ENCODE assay signal across 12 cellular contexts in genomic region chr6:170147056-170147787, GRCh38.
DNase-seq lines count a peak whose midpoint lies in the region; ATAC-seq, FAIRE-seq and TF ChIP-seq lines count a peak whose summit lies in the region.
"Had no signal": no experiment of that assay in that cellular context is flagged by ENCODE, and none has a peak within 500 bp of the region (broad histone marks: within the 10 kb centered on the region; RNA-seq: fewer than 3 reads in every experiment).

No MANE protein-coding gene starts in this region.

- peak; percentile 12 for ATAC-seq in HG03108 (IDR thresholded peaks at IDR 0.05; ENCODE audit: unreplicated experiment)
- peak in 1 of 2 donors; percentile 0 for ATAC-seq in natural killer cell treated with Interleukin-12 subunit alpha and Interleukin-12 subunit beta and Interleukin-15 and Interleukin-18, amount 100 ng/mL, for 72 hours

- peaks cover 12 to 14% of the 10 kb centered on the region in 2 donors for H3K27me3 Mint-ChIP-seq in natural killer cell treated with Interleukin-12 subunit alpha and Interleukin-12 subunit beta and Interleukin-15 and Interleukin-18, amount 100 ng/mL, for 72 hours

- H3K27ac ChIP-seq in ascending aorta = no peak overlapping the region

- peaks cover 52 to 62% of the 10 kb centered on the region in 2 donors for H3K4me1 Mint-ChIP-seq in natural killer cell treated with Interleukin-12 subunit alpha and Interleukin-12 subunit beta and Interleukin-15 and Interleukin-18, amount 100 ng/mL, for 72 hours (ENCODE audit: low read depth in 2 of 2)

- FAIRE-seq in bronchial epithelial cell (lab: Jason Lieb, UNC) = peak; percentile 72

- DNase-seq in BE2C (peak; percentile 7), bronchial epithelial cell (ENCODE audit: low read depth) (peak; percentile 43), KG1 (lab: John Stamatoyannopoulos, UW) (no peak), ascending aorta (ENCODE audit: low spot score in 2 of 2) (no peak)
- peak; percentile 60 for DNase-seq in natural killer cell treated with Interleukin-12 subunit alpha and Interleukin-12 subunit beta and Interleukin-15 and Interleukin-18, amount 100 ng/mL, for 72 hours (ENCODE audit: low spot score)
- DNase-seq in activated effector memory CD4-positive, alpha-beta T cell treated with Interleukin-2 at 50 U/mL for 16 hours = no peak
- no peak for DNase-seq in stimulated activated CD4-positive, alpha-beta T cell treated with anti-CD3 and anti-CD28 coated beads, Interleukin-2, amount 100 ng/mL, for 24 hours
- DNase-seq: dermis blood vessel endothelial cell, NCI-H2107, nucleus accumbens had no signal

- peaks cover 10% of the 10 kb centered on the region for H3K36me3 Mint-ChIP-seq in natural killer cell treated with Interleukin-12 subunit alpha and Interleukin-12 subunit beta and Interleukin-15 and Interleukin-18, amount 100 ng/mL, for 72 hours

- H3K36me3 ChIP-seq in BE2C = no peaks in the 10 kb centered on the region
- H3K36me3 ChIP-seq in bronchial epithelial cell (ENCODE audit: control insufficient read depth, insufficient read depth, low read length) = no peaks in the 10 kb centered on the region
- no peaks in the 10 kb centered on the region for H3K36me3 ChIP-seq in ascending aorta

- intact Hi-C loops in ascending aorta (cut with DNase I) = no loop called here

- H3K9me3 ChIP-seq in BE2C (no peaks in the 10 kb centered on the region), ascending aorta (no peaks in the 10 kb centered on the region)

- peaks cover 7% of the 10 kb centered on the region for H3K9me3 Mint-ChIP-seq in natural killer cell treated with Interleukin-12 subunit alpha and Interleukin-12 subunit beta and Interleukin-15 and Interleukin-18, amount 100 ng/mL, for 72 hours

- H3K27ac Mint-ChIP-seq in natural killer cell treated with Interleukin-12 subunit alpha and Interleukin-12 subunit beta and Interleukin-15 and Interleukin-18, amount 100 ng/mL, for 72 hours = peak overlapping the region; percentile 78 to 90
- H3K27ac Mint-ChIP-seq: H9 had no signal

- H3K4me3 Mint-ChIP-seq in natural killer cell treated with Interleukin-12 subunit alpha and Interleukin-12 subunit beta and Interleukin-15 and Interleukin-18, amount 100 ng/mL, for 72 hours = peak overlapping the region; percentile 88
- H3K4me3 Mint-ChIP-seq: H9 had no signal

- peaks cover under 1% of the 10 kb centered on the region; the same call in 1 of the 2 replicates for H3K4me1 ChIP-seq in BE2C
- H3K4me1 ChIP-seq in ascending aorta = no peaks in the 10 kb centered on the region

- H3K27me3 ChIP-seq in BE2C = no peaks in the 10 kb centered on the region
- peaks cover 6% of the 10 kb centered on the region for H3K27me3 ChIP-seq in bronchial epithelial cell (ENCODE audit: control insufficient read depth, insufficient read depth, low read length)
- H3K27me3 ChIP-seq in ascending aorta = no peaks in the 10 kb centered on the region

- H3K4me3 ChIP-seq in BE2C (ENCODE audit: low read depth, low read length) (no peak overlapping the region), bronchial epithelial cell (ENCODE audit: low read depth, low read length) (no peak overlapping the region), ascending aorta (peak overlapping the region in 1 of 2 donors; percentile 10)

- TF ChIP-seq CTCF in BE2C (IDR thresholded peaks at IDR 0.05; ENCODE audit: low read depth, low read length) = no peak
- TF ChIP-seq CTCF in bronchial epithelial cell (IDR thresholded peaks at IDR 0.05; ENCODE audit: insufficient read depth, low read length, severe bottlenecking) = no peak
- TF ChIP-seq CTCF in ascending aorta (IDR thresholded peaks at IDR 0.05) = no peak

Comparison
In these comparisons a context has a peak if more than half of its experiments do, and no peak if none do; other contexts are left out.
1. DNase-seq: peak in BE2C (single experiment), bronchial epithelial cell (single experiment) and natural killer cell treated with Interleukin-12 subunit alpha and Interleukin-12 subunit beta and Interleukin-15 and Interleukin-18, amount 100 ng/mL, for 72 hours (single experiment); none in activated effector memory CD4-positive, alpha-beta T cell treated with Interleukin-2 at 50 U/mL for 16 hours (single experiment), stimulated activated CD4-positive, alpha-beta T cell treated with anti-CD3 and anti-CD28 coated beads, Interleukin-2, amount 100 ng/mL, for 24 hours (0 of 2), KG1 (single experiment) and ascending aorta (0 of 2).